34 cellular contexts compared by ENCODE assay signal in genomic region chr17:27318228-27318627, GRCh38. TPM values are rescaled to one million over a fixed set of nuclear protein-coding genes. Genes with fewer than 3 reads are reported as not detected.
DNase-seq lines count a peak whose midpoint lies in the region; ATAC-seq, FAIRE-seq and TF ChIP-seq lines count a peak whose summit lies in the region.
"Had no signal": no experiment of that assay in that cellular context is flagged by ENCODE, and none has a peak within 500 bp of the region (broad histone marks: within the 10 kb centered on the region; RNA-seq: fewer than 3 reads in every experiment).

No MANE protein-coding gene starts in this region.

- no peak overlapping the region for H3K4me3 ChIP-seq in left ventricle myocardium inferior
- H3K4me3 ChIP-seq: adrenal gland, body of pancreas, gastrocnemius medialis, hepatocyte, right atrium auricular region, SK-N-MC, smooth muscle cell, testis, uterus had no signal

- peaks cover 66% of the 10 kb centered on the region for H3K4me1 ChIP-seq in left ventricle myocardium inferior

- peak overlapping the region; percentile 34 for H3K27ac ChIP-seq in left ventricle myocardium inferior (replicated peaks)
- H3K27ac ChIP-seq: adrenal gland, body of pancreas, hepatocyte, SK-N-MC, testis had no signal

- no peaks in the 10 kb centered on the region for H3K9me3 ChIP-seq in left ventricle myocardium inferior (replicated peaks)
- H3K9me3 ChIP-seq: adrenal gland, body of pancreas, Caco-2, gastrocnemius medialis, right atrium auricular region, testis, uterus had no signal

- no peak overlapping the region for H3K4me3 Mint-ChIP-seq in immature natural killer cell
- H3K4me3 Mint-ChIP-seq in type B pancreatic cell, result no peak overlapping the region
- H3K4me3 Mint-ChIP-seq: activated naive CD4-positive, alpha-beta T cell treated with anti-CD3 and anti-CD28 coated beads, Interleukin-2, amount 10 ng/mL, durations not matched to agents 7 days and 5 days; activated T-helper 1 cell treated with anti-CD3 and anti-CD28 coated beads, Interleukin-12 subunit alpha, Interleukin-12 subunit beta, Interleukin-2, Interleukin-4 antibody, amounts not matched to agents 30 ng/mL and 10 ng/mL and 1 ng/mL, durations not matched to agents 14 hours and 24 hours and 36 hours; memory B cell; T-helper 17 cell had no signal

- H3K27ac Mint-ChIP-seq in immature natural killer cell, result peak overlapping the region in 4 of 6 donors; percentile 39 to 69 (median 50)
- peak overlapping the region; percentile 23 for H3K27ac Mint-ChIP-seq in type B pancreatic cell
- H3K27ac Mint-ChIP-seq: activated naive CD4-positive, alpha-beta T cell treated with anti-CD3 and anti-CD28 coated beads, Interleukin-2, amount 10 ng/mL, durations not matched to agents 7 days and 5 days; activated T-helper 1 cell treated with anti-CD3 and anti-CD28 coated beads, Interleukin-12 subunit alpha, Interleukin-12 subunit beta, Interleukin-2, Interleukin-4 antibody, amounts not matched to agents 30 ng/mL and 10 ng/mL and 1 ng/mL, durations not matched to agents 14 hours and 24 hours and 36 hours; memory B cell; T-helper 17 cell had no signal

- DNase-seq in DMS153 (lab: John Stamatoyannopoulos, UW), result peak; percentile 30
- DNase-seq in DMS153 treated with DMSO at 0.1 percent for 48 hours (lab: John Stamatoyannopoulos, UW; ENCODE audit: unreplicated experiment), result no peak
- DNase-seq in left ventricle myocardium inferior, result no peak
- no peak for DNase-seq in left cardiac atrium
- no peak for DNase-seq in immature natural killer cell
- no peak for DNase-seq in type B pancreatic cell (ENCODE audit: extremely low spot score, unreplicated experiment)
- no peak for DNase-seq in GM12891 (ENCODE audit: insufficient read length, low spot score)
- no peak for DNase-seq in islet precursor cell
- DNase-seq: 8988T; activated CD4-positive, alpha-beta T cell treated with anti-CD3 and anti-CD28 coated beads, Interleukin-2, amount 50 U/mL, for 48 hours; activated CD8-positive, alpha-beta memory T cell treated with anti-CD3 and anti-CD28 coated beads, Interleukin-2, amount 50 U/mL, for 48 hours; activated naive CD4-positive, alpha-beta T cell treated with anti-CD3 and anti-CD28 coated beads, Interleukin-2, amount 10 ng/mL, durations not matched to agents 7 days and 5 days; C1 segment of cervical spinal cord; Caco-2; EL; gastrocnemius medialis; KG1; NCI-H1092 treated with DMSO at 0.1 percent for 48 hours; NCI-H1694 treated with DMSO at 0.1 percent for 48 hours; NCI-H2227 treated with DMSO at 0.1 percent for 48 hours; NCI-H774; posterior cingulate gyrus; stimulated activated naive CD4-positive, alpha-beta T cell treated with Interleukin-2 at 50 U/mL for 16 hours; T-helper 17 cell; testis; uterus had no signal

- no peak for TF ChIP-seq CTCF in left ventricle myocardium inferior (IDR thresholded peaks at IDR 0.05; ENCODE audit: borderline replicate concordance)
- TF ChIP-seq CTCF in type B pancreatic cell (conservative IDR thresholded peaks at IDR 0.05), result no peak

- H3K27me3 Mint-ChIP-seq in immature natural killer cell (ENCODE audit: low read depth in 3 of 3), result no peaks in the 10 kb centered on the region
- H3K27me3 Mint-ChIP-seq in type B pancreatic cell, result no peaks in the 10 kb centered on the region
- H3K27me3 Mint-ChIP-seq: activated naive CD4-positive, alpha-beta T cell treated with anti-CD3 and anti-CD28 coated beads, Interleukin-2, amount 10 ng/mL, durations not matched to agents 7 days and 5 days; memory B cell; T-helper 17 cell had no signal

- no peak for FAIRE-seq in GM12891 (lab: Jason Lieb, UNC)

- no peak for TF ChIP-seq POLR2A in GM12891 (IDR thresholded peaks at IDR 0.05; ENCODE audit: low read depth, low read length)

- intact Hi-C loops in left ventricle myocardium inferior (cut with micrococcal nuclease), result no loop called here
- intact Hi-C loops in left cardiac atrium (cut with DNase I), result no loop called here

- H3K36me3 Mint-ChIP-seq in immature natural killer cell (peaks cover 10 to 27% (median 15%) of the 10 kb centered on the region in 3 donors), type B pancreatic cell (peaks cover 13% of the 10 kb centered on the region)

- peaks cover 44% of the 10 kb centered on the region for H3K36me3 ChIP-seq in left ventricle myocardium inferior
- H3K36me3 ChIP-seq: uterus had no signal

- H3K9me3 Mint-ChIP-seq in immature natural killer cell, result no peaks in the 10 kb centered on the region
- no peaks in the 10 kb centered on the region for H3K9me3 Mint-ChIP-seq in type B pancreatic cell
- H3K9me3 Mint-ChIP-seq: activated naive CD4-positive, alpha-beta T cell treated with anti-CD3 and anti-CD28 coated beads, Interleukin-2, amount 10 ng/mL, durations not matched to agents 7 days and 5 days; activated T-helper 1 cell treated with anti-CD3 and anti-CD28 coated beads, Interleukin-12 subunit alpha, Interleukin-12 subunit beta, Interleukin-2, Interleukin-4 antibody, amounts not matched to agents 30 ng/mL and 10 ng/mL and 1 ng/mL, durations not matched to agents 14 hours and 24 hours and 36 hours; memory B cell had no signal

- H3K4me1 Mint-ChIP-seq in immature natural killer cell (no peaks in the 10 kb centered on the region), type B pancreatic cell (ENCODE audit: unreplicated experiment) (peaks cover 10% of the 10 kb centered on the region)
- H3K4me1 Mint-ChIP-seq: activated naive CD4-positive, alpha-beta T cell treated with anti-CD3 and anti-CD28 coated beads, Interleukin-2, amount 10 ng/mL, durations not matched to agents 7 days and 5 days; memory B cell had no signal

- no peak for ATAC-seq in left cardiac atrium
- ATAC-seq: body of pancreas, gastrocnemius medialis, T-helper 17 cell had no signal

- no peaks in the 10 kb centered on the region for H3K27me3 ChIP-seq in left ventricle myocardium inferior (ENCODE audit: low read depth)
- H3K27me3 ChIP-seq: adrenal gland, body of pancreas, gastrocnemius medialis, hepatocyte, right atrium auricular region, testis, uterus had no signal

TF ChIP-seq in GM12891, 5 proteins besides CTCF, POLR2A, EP300 and RAD21:
- TF ChIP-seq SPI1 (IDR thresholded peaks at IDR 0.05; ENCODE audit: low read depth, low read length) (no peak), POLR2AphosphoS5 (IDR thresholded peaks at IDR 0.05; ENCODE audit: low read depth, low read length) (no peak), TAF1 (IDR thresholded peaks at IDR 0.05; ENCODE audit: low read depth, low read length) (no peak), POU2F2 (IDR thresholded peaks at IDR 0.05; ENCODE audit: low read depth, low read length) (no peak), PAX5 (IDR thresholded peaks at IDR 0.05; ENCODE audit: insufficient read depth, low read length, severe bottlenecking) (no peak)

RNA-seq across cellular contexts. Expression of gene WSB1, which starts 24.3 kb away (rescaled TPM):
- total RNA-seq in left ventricle myocardium inferior (53.3 TPM), left cardiac atrium (100 to 1,000 TPM in 1 of 2 donors, 10 to 100 TPM in 1; 69.3 to 119 TPM), type B pancreatic cell (ENCODE audit: low replicate concordance) (259 and 270 TPM in 2 replicates)
- 100 to 1,000 TPM; 163 to 253 (median 232) TPM for polyA plus RNA-seq in immature natural killer cell
- 90.2 TPM for polyA plus RNA-seq in GM12891 (2012; ENCODE audit: low read depth, missing spikeins)
